In genomic region chr1:209384710-209385550, GRCh38 we compare ENCODE assay signal across 34 cellular contexts.
A peak's percentile ranks its signal among the peaks of the same experiment; 100 is the strongest.
DNase-seq lines count a peak whose midpoint lies in the region; ATAC-seq, FAIRE-seq and TF ChIP-seq lines count a peak whose summit lies in the region.
"Had no signal": no experiment of that assay in that cellular context is flagged by ENCODE, and none has a peak within 500 bp of the region (broad histone marks: within the 10 kb centered on the region; RNA-seq: fewer than 3 reads in every experiment).

No MANE protein-coding gene starts in this region.

- H3K36me3 ChIP-seq in IMR-90 (ENCODE audit: control insufficient read depth, insufficient read depth, low read length) (no peaks in the 10 kb centered on the region), bronchial epithelial cell (ENCODE audit: control insufficient read depth, insufficient read depth, low read length) (no peaks in the 10 kb centered on the region), keratinocyte (ENCODE audit: control insufficient read depth in 2 of 2, extremely low read depth in 1 of 2, insufficient read depth in 2 of 2, low read length in 2 of 2) (no peaks in the 10 kb centered on the region)
- H3K36me3 ChIP-seq: adrenal gland, neural progenitor cell, pancreas, spleen, tibial artery had no signal

- H3K9me3 ChIP-seq in IMR-90 (ENCODE audit: control insufficient read depth, insufficient read depth, low read length) (no peaks in the 10 kb centered on the region), keratinocyte (ENCODE audit: control insufficient read depth, low read depth, low read length) (no peaks in the 10 kb centered on the region)
- H3K9me3 ChIP-seq: adrenal gland, body of pancreas, pancreas, spleen, tibial artery had no signal

- H3K9me3 Mint-ChIP-seq in type B pancreatic cell: peaks cover 9% of the 10 kb centered on the region
- H3K9me3 Mint-ChIP-seq: activated naive CD4-positive, alpha-beta T cell treated with anti-CD3 and anti-CD28 coated beads, Interleukin-2, amount 10 ng/mL, durations not matched to agents 7 days and 5 days; activated T-helper 17 cell treated with anti-CD3 and anti-CD28 coated beads, Interleukin-2, amount 50 U/mL, for 72 hours; neural progenitor cell; stimulated activated naive CD8-positive, alpha-beta T cell treated with anti-CD3 and anti-CD28 coated beads, Interleukin-15, Interleukin-2, amounts not matched to agents 100 ng/mL and 50 ng/mL, for 24 hours had no signal

- no peak overlapping the region for H4K8ac ChIP-seq in IMR-90 (ENCODE audit: low read depth in 2 of 2, low read length in 2 of 2)

- H3K79me1 ChIP-seq in IMR-90 (ENCODE audit: low read depth in 1 of 2, low read length in 2 of 2): no peaks in the 10 kb centered on the region

- H3K9ac ChIP-seq in IMR-90 (ENCODE audit: low read depth, low read length): no peak overlapping the region
- H3K9ac ChIP-seq in keratinocyte (ENCODE audit: control insufficient read depth, extremely low read depth, insufficient read depth, low read length): peak overlapping the region; percentile 74
- H3K9ac ChIP-seq: neural progenitor cell had no signal

- intact Hi-C loops in IMR-90 (cut with micrococcal nuclease): no loop called here

- no peak for ATAC-seq in IMR-90 (ENCODE audit: low read depth)
- ATAC-seq: activated CD8-positive, alpha-beta T cell treated with anti-CD3 and anti-CD28 coated beads, Interleukin-2, amount 10 ng/mL, durations not matched to agents 7 days and 5 days; activated T-helper 17 cell treated with anti-CD3 and anti-CD28 coated beads, Interleukin-2, amount 50 U/mL, for 72 hours; body of pancreas; HCT116; pancreas; right cardiac atrium had no signal

- H3K23ac ChIP-seq in IMR-90 (ENCODE audit: low read depth, low read length): no peak overlapping the region

- H4K20me1 ChIP-seq in IMR-90 (ENCODE audit: insufficient read depth, low read length): no peaks in the 10 kb centered on the region
- H4K20me1 ChIP-seq in keratinocyte (ENCODE audit: control insufficient read depth, extremely low read depth, insufficient read depth, low read length): no peaks in the 10 kb centered on the region

- H3K4me1 ChIP-seq in IMR-90 (ENCODE audit: control insufficient read depth, insufficient read depth, low read length): peaks cover 18% of the 10 kb centered on the region
- peaks cover 90% of the 10 kb centered on the region for H3K4me1 ChIP-seq in keratinocyte (ENCODE audit: control insufficient read depth, extremely low read depth, insufficient read depth, low read length)
- H3K4me1 ChIP-seq: body of pancreas, pancreas, spleen, tibial artery had no signal

- no peaks in the 10 kb centered on the region for H3K79me2 ChIP-seq in keratinocyte (ENCODE audit: control insufficient read depth, insufficient read depth, low read length)

- no peak overlapping the region for H3K4ac ChIP-seq in IMR-90 (ENCODE audit: low read depth, low read length)

- no peak for TF ChIP-seq RAD21 in IMR-90 (IDR thresholded peaks at IDR 0.05; ENCODE audit: low read length)

- H3K18ac ChIP-seq in IMR-90 (ENCODE audit: low read depth, low read length): no peak overlapping the region

- peak overlapping the region; percentile 45; the same call in 1 of the 2 replicates for H2BK20ac ChIP-seq in IMR-90 (ENCODE audit: low read depth, low read length)

- no peak overlapping the region for H3K14ac ChIP-seq in IMR-90 (replicated peaks; ENCODE audit: low read depth, low read length)

- peaks cover 30% of the 10 kb centered on the region for H3K4me1 Mint-ChIP-seq in type B pancreatic cell (ENCODE audit: unreplicated experiment)
- H3K4me1 Mint-ChIP-seq: activated naive CD4-positive, alpha-beta T cell treated with anti-CD3 and anti-CD28 coated beads, Interleukin-2, amount 10 ng/mL, durations not matched to agents 7 days and 5 days; activated T-helper 17 cell treated with anti-CD3 and anti-CD28 coated beads, Interleukin-2, amount 50 U/mL, for 72 hours; memory B cell had no signal

- no peak overlapping the region for H2AFZ ChIP-seq in IMR-90 (replicated peaks; ENCODE audit: low read length, poor library complexity)
- no peak overlapping the region for H2AFZ ChIP-seq in keratinocyte (ENCODE audit: control insufficient read depth, low read length)

- no peak overlapping the region for H4K5ac ChIP-seq in IMR-90 (ENCODE audit: low read depth, low read length)

- DNase-seq in IMR-90 (no peak), bronchial epithelial cell (ENCODE audit: low read depth) (peak; percentile 91), keratinocyte (ENCODE audit: low read depth, low spot score) (no peak), type B pancreatic cell (ENCODE audit: extremely low spot score, unreplicated experiment) (no peak), A172 (ENCODE audit: low spot score) (no peak), G401 (ENCODE audit: low spot score) (no peak)
- no peak for DNase-seq in activated CD8-positive, alpha-beta memory T cell treated with anti-CD3 and anti-CD28 coated beads, Interleukin-2, amount 50 U/mL, for 48 hours
- DNase-seq: activated CD8-positive, alpha-beta T cell treated with anti-CD3 and anti-CD28 coated beads, Interleukin-2, amount 10 ng/mL, durations not matched to agents 7 days and 5 days; activated naive CD4-positive, alpha-beta T cell treated with anti-CD3 and anti-CD28 coated beads, Interleukin-2, amount 10 ng/mL, durations not matched to agents 7 days and 5 days; adrenal gland; body of pancreas; C1 segment of cervical spinal cord; COR-L47; GF-D8; hypothalamus; immature natural killer cell; KG1; MM.1S; NCI-H1105 treated with DMSO at 0.1 percent for 48 hours; NCI-H1930; NCI-H526 treated with DMSO at 0.1 percent for 48 hours; NK-92 treated with Interleukin-12 subunit alpha and Interleukin-12 subunit beta, amount 100 ng/mL, for 24 hours; pancreas; right cardiac atrium; Right ventricle myocardium superior; spleen; stimulated activated CD8-positive, alpha-beta memory T cell treated with anti-CD3 and anti-CD28 coated beads, Interleukin-4, amount 100 ng/mL, for 48 hours; T-helper 2 cell; tibial artery had no signal

- H2BK5ac ChIP-seq in IMR-90 (ENCODE audit: low read depth, low read length, poor library complexity, severe bottlenecking): no peak overlapping the region

- H3K9me1 ChIP-seq in IMR-90 (ENCODE audit: insufficient read depth, low read length): peaks cover 13% of the 10 kb centered on the region
- H3K9me1 ChIP-seq in keratinocyte (ENCODE audit: control insufficient read depth, extremely low read depth, insufficient read depth, low read length): no peaks in the 10 kb centered on the region

- H2AK9ac ChIP-seq in IMR-90 (replicated peaks; ENCODE audit: low read depth, low read length, poor library complexity): no peak overlapping the region

- H4K91ac ChIP-seq in IMR-90 (ENCODE audit: insufficient read depth, low read depth, low read length): no peak overlapping the region

- dilution Hi-C loops in IMR-90 (cut with HindIII; ENCODE audit: low sequenced_read_pairs, unreplicated experiment): no loop called here
- dilution Hi-C loops in keratinocyte (cut with MboI; ENCODE audit: extremely low pct_ligation_motif_present, low sequenced_read_pairs): no loop called here

- no peak overlapping the region for H2BK120ac ChIP-seq in IMR-90 (ENCODE audit: low read depth, low read length)

- POLR2A ChIA-PET in IMR-90 (lab: Charles Lee; ENCODE audit: unreplicated experiment): no interaction called here

- no peak overlapping the region for H3K4me2 ChIP-seq in IMR-90 (ENCODE audit: low read depth, low read length)
- H3K4me2 ChIP-seq in keratinocyte (ENCODE audit: control insufficient read depth, extremely low read depth, insufficient read depth, low read depth, low read length): peak overlapping the region; percentile 87

- TF ChIP-seq CTCF in IMR-90 (conservative IDR thresholded peaks at IDR 0.05; ENCODE audit: low read depth, low read length) (no peak), bronchial epithelial cell (IDR thresholded peaks at IDR 0.05; ENCODE audit: insufficient read depth, low read length, severe bottlenecking) (no peak), keratinocyte (optimal IDR thresholded peaks at IDR 0.05 in 1 of 3, IDR thresholded peaks at IDR 0.05 in 1 of 3, conservative IDR thresholded peaks at IDR 0.05 in 1 of 3; ENCODE audit: extremely low read depth in 1 of 3, insufficient read depth in 2 of 3, low read length in 3 of 3) (no peak), type B pancreatic cell (conservative IDR thresholded peaks at IDR 0.05) (no peak)

- BruUV-seq in IMR-90 (replicated peaks; lab: Mats Ljungman, UMichigan): no TSS peak

- H3K27me3 Mint-ChIP-seq in type B pancreatic cell: no peaks in the 10 kb centered on the region
- H3K27me3 Mint-ChIP-seq: stimulated activated naive CD8-positive, alpha-beta T cell treated with anti-CD3 and anti-CD28 coated beads, Interleukin-15, Interleukin-2, amounts not matched to agents 100 ng/mL and 50 ng/mL, for 24 hours had no signal

- CTCF ChIA-PET in IMR-90 (lab: Yijun Ruan, JAX): interaction anchor here (0.6 to 1.3 kb wide), 2 partner anchors 20 to 185 kb away, joined by 3 to 5 read pairs; no protein-coding TSS in a partner anchor

- no peak overlapping the region for H2BK15ac ChIP-seq in IMR-90 (ENCODE audit: low read depth, low read length)

- FAIRE-seq in bronchial epithelial cell (lab: Jason Lieb, UNC) (no peak), keratinocyte (lab: Jason Lieb, UNC) (peak; percentile 20)
- FAIRE-seq: pancreas had no signal

- H3K4me3 Mint-ChIP-seq in type B pancreatic cell: no peak overlapping the region
- H3K4me3 Mint-ChIP-seq: activated CD8-positive, alpha-beta T cell treated with anti-CD3 and anti-CD28 coated beads, Interleukin-2, amount 10 ng/mL, durations not matched to agents 7 days and 5 days; activated naive CD4-positive, alpha-beta T cell treated with anti-CD3 and anti-CD28 coated beads, Interleukin-2, amount 10 ng/mL, durations not matched to agents 7 days and 5 days; activated T-helper 17 cell treated with anti-CD3 and anti-CD28 coated beads, Interleukin-2, amount 50 U/mL, for 72 hours; immature natural killer cell; memory B cell; neural progenitor cell; stimulated activated naive CD8-positive, alpha-beta T cell treated with anti-CD3 and anti-CD28 coated beads, Interleukin-15, Interleukin-2, amounts not matched to agents 100 ng/mL and 50 ng/mL, for 24 hours had no signal

- no peaks in the 10 kb centered on the region for H3K36me3 Mint-ChIP-seq in type B pancreatic cell
- H3K36me3 Mint-ChIP-seq: activated naive CD4-positive, alpha-beta T cell treated with anti-CD3 and anti-CD28 coated beads, Interleukin-2, amount 10 ng/mL, durations not matched to agents 7 days and 5 days; immature natural killer cell; memory B cell; neural progenitor cell had no signal

- no peak for TF ChIP-seq POLR2A in IMR-90 (IDR thresholded peaks at IDR 0.05; ENCODE audit: low read depth, low read length)

- in situ Hi-C loops in IMR-90 (cut with MboI; ENCODE audit: low sequenced_read_pairs): no loop called here
- in situ Hi-C loops in G401 (cut with HindIII; ENCODE audit: low sequenced_read_pairs): no loop called here

- peak overlapping the region; percentile 87 for H3K27ac Mint-ChIP-seq in type B pancreatic cell
- H3K27ac Mint-ChIP-seq: activated CD8-positive, alpha-beta T cell treated with anti-CD3 and anti-CD28 coated beads, Interleukin-2, amount 10 ng/mL, durations not matched to agents 7 days and 5 days; activated naive CD4-positive, alpha-beta T cell treated with anti-CD3 and anti-CD28 coated beads, Interleukin-2, amount 10 ng/mL, durations not matched to agents 7 days and 5 days; activated T-helper 17 cell treated with anti-CD3 and anti-CD28 coated beads, Interleukin-2, amount 50 U/mL, for 72 hours; immature natural killer cell; memory B cell; neural progenitor cell; stimulated activated naive CD8-positive, alpha-beta T cell treated with anti-CD3 and anti-CD28 coated beads, Interleukin-15, Interleukin-2, amounts not matched to agents 100 ng/mL and 50 ng/mL, for 24 hours had no signal

- H3K27ac ChIP-seq in IMR-90 (ENCODE audit: insufficient read depth, low read length) (no peak overlapping the region), keratinocyte (ENCODE audit: control insufficient read depth, insufficient read depth, low read length) (peak overlapping the region; percentile 98)
- H3K27ac ChIP-seq: adrenal gland, body of pancreas, neural progenitor cell, pancreas, spleen, tibial artery had no signal

- no peak overlapping the region for H3K56ac ChIP-seq in IMR-90 (ENCODE audit: extremely low read depth, insufficient read depth, low read length)

- no peaks in the 10 kb centered on the region for H3K27me3 ChIP-seq in IMR-90 (ENCODE audit: control insufficient read depth, insufficient read depth, low read length)
- H3K27me3 ChIP-seq in bronchial epithelial cell (ENCODE audit: control insufficient read depth, insufficient read depth, low read length): no peaks in the 10 kb centered on the region
- H3K27me3 ChIP-seq in keratinocyte (ENCODE audit: control insufficient read depth, extremely low read depth, insufficient read depth, low read length): no peaks in the 10 kb centered on the region
- H3K27me3 ChIP-seq: adrenal gland, body of pancreas, neural progenitor cell, pancreas, spleen, tibial artery had no signal

- WGBS in IMR-90 (ENCODE audit: extremely low coverage in 2 of 2, insufficient read length in 1 of 2), 2 experiments: no CpG with 5 or more reads among the region's 2 CpGs

- H3K4me3 ChIP-seq in IMR-90 (ENCODE audit: insufficient read depth, low read depth, low read length): no peak overlapping the region
- H3K4me3 ChIP-seq in bronchial epithelial cell (ENCODE audit: low read depth, low read length): peak overlapping the region; percentile 14
- H3K4me3 ChIP-seq in keratinocyte (ENCODE audit: control insufficient read depth in 2 of 3, extremely low read depth in 1 of 3, insufficient read depth in 2 of 3, low read depth in 1 of 3, low read length in 3 of 3): peak overlapping the region; percentile 14 to 58 (median 38)
- H3K4me3 ChIP-seq: adrenal gland, body of pancreas, neural progenitor cell, pancreas, spleen, tibial artery had no signal

- H2AK5ac ChIP-seq in IMR-90 (ENCODE audit: low read depth, low read length): peak overlapping the region; percentile 56; the same call in 1 of the 2 replicates
